19 cellular contexts compared by ENCODE assay signal in genomic region chr5:23446436-23446835, GRCh38.
DNase-seq lines count a peak whose midpoint lies in the region; ATAC-seq, FAIRE-seq and TF ChIP-seq lines count a peak whose summit lies in the region.
"Had no signal": no experiment of that assay in that cellular context is flagged by ENCODE, and none has a peak within 500 bp of the region (broad histone marks: within the 10 kb centered on the region; RNA-seq: fewer than 3 reads in every experiment).

No MANE protein-coding gene starts in this region.

- no peak overlapping the region for H3K27ac Mint-ChIP-seq in glutamatergic neuron (ENCODE audit: unreplicated experiment)

- no peak for ATAC-seq in GM18858 (IDR thresholded peaks at IDR 0.05; ENCODE audit: unreplicated experiment)
- ATAC-seq: esophagus mucosa had no signal

- peak; percentile 18 for DNase-seq in epidermal melanocyte (ENCODE audit: insufficient read length, low spot score)
- peak; percentile 86 for DNase-seq in iris pigment epithelial cell (ENCODE audit: low read depth)
- DNase-seq in urothelium cell line (ENCODE audit: low spot score), result peak; percentile 13
- no peak for DNase-seq in glutamatergic neuron
- no peak for DNase-seq in activated effector memory CD4-positive, alpha-beta T cell treated with anti-CD3 and anti-CD28 coated beads, Interleukin-2, amount 50 U/mL, for 16 hours
- DNase-seq: activated CD4-positive, alpha-beta T cell treated with anti-CD3 and anti-CD28 coated beads for 4 hours; activated CD8-positive, alpha-beta memory T cell treated with anti-CD3 and anti-CD28 coated beads, Interleukin-2, amount 50 U/mL, for 48 hours; activated gamma-delta T cell treated with Interleukin-2 at 50 U/mL for 16 hours; aorta; dermis blood vessel endothelial cell; H7; kidney glomerular epithelial cell; NCI-H1105; NCI-H2107; NCI-H526 treated with DMSO at 0.1 percent for 48 hours; SK-N-SH had no signal

- no peaks in the 10 kb centered on the region for H3K9me3 Mint-ChIP-seq in glutamatergic neuron (ENCODE audit: unreplicated experiment)

- H3K27me3 Mint-ChIP-seq in glutamatergic neuron (ENCODE audit: unreplicated experiment), result no peaks in the 10 kb centered on the region

- FAIRE-seq in urothelium cell line (lab: Jason Lieb, UNC), result no peak

- H3K4me1 Mint-ChIP-seq in glutamatergic neuron (ENCODE audit: low read depth, unreplicated experiment), result no peaks in the 10 kb centered on the region

- no peaks in the 10 kb centered on the region for H3K36me3 Mint-ChIP-seq in glutamatergic neuron (ENCODE audit: unreplicated experiment)

- no peak for TF ChIP-seq CTCF in glutamatergic neuron (IDR thresholded peaks at IDR 0.05; ENCODE audit: partially characterized antibody, unreplicated experiment)

- no peak overlapping the region for H3K4me3 Mint-ChIP-seq in glutamatergic neuron (ENCODE audit: unreplicated experiment)

TF ChIP-seq in PFSK-1, 5 proteins besides CTCF, POLR2A, EP300 and RAD21:
- no peak for TF ChIP-seq POLR2AphosphoS5 (IDR thresholded peaks at IDR 0.05; ENCODE audit: low read depth, low read length)
- 0 out of 2 replicates have a peak, but pooled peaks have one; percentile 15 for TF ChIP-seq SIN3A (IDR thresholded peaks at IDR 0.05; ENCODE audit: borderline replicate concordance, insufficient read depth, low read length)

Comparison
In these comparisons a context has a peak if more than half of its experiments do, and no peak if none do; other contexts are left out.
1. DNase-seq: peak in epidermal melanocyte (single experiment), iris pigment epithelial cell (single experiment) and urothelium cell line (single experiment); none in glutamatergic neuron (single experiment) and activated effector memory CD4-positive, alpha-beta T cell treated with anti-CD3 and anti-CD28 coated beads, Interleukin-2, amount 50 U/mL, for 16 hours (single experiment).